ENCODE assay signal across 9 cellular contexts in the genomic region with DNA sequence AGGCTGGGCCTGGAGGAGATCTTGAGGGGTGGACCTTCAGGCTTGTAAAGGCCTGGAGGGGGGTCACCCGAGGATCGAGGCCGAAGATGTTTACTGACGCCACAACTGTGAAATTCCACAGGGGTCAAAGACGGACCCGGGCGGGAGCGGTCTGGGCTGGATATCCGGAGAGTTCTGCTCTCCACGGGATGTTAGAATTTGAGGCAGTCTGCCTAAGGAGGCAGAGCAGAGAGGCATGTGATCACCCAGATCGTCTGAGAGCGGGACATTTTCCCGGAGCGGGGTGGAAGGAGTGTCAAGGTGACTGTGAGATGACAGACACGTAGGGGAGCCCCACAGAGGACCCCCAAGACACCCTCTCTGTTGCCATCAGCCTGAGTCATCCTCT. TPM values are rescaled to one million over a fixed set of nuclear protein-coding genes. Genes with fewer than 3 reads are reported as not detected.
A peak's percentile ranks its signal among the peaks of the same experiment; 100 is the strongest.
DNase-seq lines count a peak whose midpoint lies in the region; ATAC-seq and TF ChIP-seq lines count a peak whose summit lies in the region.
"Had no signal": no experiment of that assay in that cellular context is flagged by ENCODE, and none has a peak within 500 bp of the region (broad histone marks: within the 10 kb centered on the region; RNA-seq: fewer than 3 reads in every experiment).

No MANE protein-coding gene starts in this region.

- no peak for TF ChIP-seq CTCF in adrenal gland (IDR thresholded peaks at IDR 0.05)
- no peak for TF ChIP-seq CTCF in foreskin fibroblast (IDR thresholded peaks at IDR 0.05; ENCODE audit: low read depth, low read length)
- TF ChIP-seq CTCF in nephron (IDR thresholded peaks at IDR 0.05; ENCODE audit: unreplicated experiment in 3 of 3) = no peak

- peak overlapping the region in 4 of 5 donors; percentile 60 to 86 (median 80) for H3K27ac ChIP-seq in adrenal gland

- 49 to 86% (median 50%) methylated on average over 11 to 15 of the region's 15 CpGs; no CpG with 5 or more reads in 1 of the 4 donors for WGBS in adrenal gland, 4 donors

- no peaks in the 10 kb centered on the region for H3K9me3 Mint-ChIP-seq in nephron
- H3K9me3 Mint-ChIP-seq: activated naive CD8-positive, alpha-beta T cell treated with anti-CD3 and anti-CD28 coated beads, Interleukin-2, amount 10 ng/mL, durations not matched to agents 7 days and 5 days had no signal

- H3K27ac Mint-ChIP-seq in nephron = peak overlapping the region; percentile 81 to 90 (median 85)
- H3K27ac Mint-ChIP-seq: activated naive CD8-positive, alpha-beta T cell treated with anti-CD3 and anti-CD28 coated beads, Interleukin-2, amount 10 ng/mL, durations not matched to agents 7 days and 5 days had no signal

- H3K4me1 Mint-ChIP-seq in nephron = peaks cover 51% of the 10 kb centered on the region

- peak in 3 of 7 donors; percentile 27 to 81 (median 70) for DNase-seq in adrenal gland
- peak in 1 of 2 donors; percentile 58 for DNase-seq in foreskin fibroblast
- peak; percentile 70 for DNase-seq in ureter (ENCODE audit: low spot score)
- no peak for DNase-seq in OCI-M1 (lab: John Stamatoyannopoulos, UW)
- no peak for DNase-seq in NAMALWA (ENCODE audit: low spot score)
- DNase-seq: activated naive CD8-positive, alpha-beta T cell treated with anti-CD3 and anti-CD28 coated beads, Interleukin-2, amount 10 ng/mL, durations not matched to agents 7 days and 5 days; NCI-H446 had no signal

- TF ChIP-seq POLR2A in adrenal gland (IDR thresholded peaks at IDR 0.05) = peak in 1 of 2 donors; percentile 11

- peak overlapping the region; percentile 44 to 77 (median 64) for H3K4me3 Mint-ChIP-seq in nephron
- H3K4me3 Mint-ChIP-seq: activated naive CD8-positive, alpha-beta T cell treated with anti-CD3 and anti-CD28 coated beads, Interleukin-2, amount 10 ng/mL, durations not matched to agents 7 days and 5 days had no signal

- peaks cover 26% of the 10 kb centered on the region for H3K27me3 Mint-ChIP-seq in nephron (ENCODE audit: low read depth)
- H3K27me3 Mint-ChIP-seq: activated naive CD8-positive, alpha-beta T cell treated with anti-CD3 and anti-CD28 coated beads, Interleukin-2, amount 10 ng/mL, durations not matched to agents 7 days and 5 days had no signal

- peaks cover 7 to 26% of the 10 kb centered on the region in 2 donors for H3K4me1 ChIP-seq in adrenal gland (replicated peaks in 1 of 2)

- H3K4me3 ChIP-seq in adrenal gland (no peak overlapping the region), foreskin fibroblast (ENCODE audit: low read depth in 1 of 2, low read length in 2 of 2) (peak overlapping the region; percentile 11 to 36)

- no peak for ATAC-seq in GM19395 (IDR thresholded peaks at IDR 0.05; ENCODE audit: unreplicated experiment)

- intact Hi-C loops in adrenal gland (cut with DNase I) = no loop called here

- no peaks in the 10 kb centered on the region for H3K36me3 ChIP-seq in adrenal gland (replicated peaks in 1 of 2)

- H3K9me3 ChIP-seq in adrenal gland (replicated peaks in 1 of 3) = no peaks in the 10 kb centered on the region

- no peaks in the 10 kb centered on the region for H3K36me3 Mint-ChIP-seq in nephron (ENCODE audit: low read depth)

- no peaks in the 10 kb centered on the region for H3K27me3 ChIP-seq in adrenal gland

RNA-seq across cellular contexts. Expression of gene KLHL26, which starts 13.2 kb away (rescaled TPM):
- total RNA-seq in adrenal gland (10 to 100 TPM in 3 of 8 donors, 1 to 10 TPM in 5; 4.8 to 15.2 (median 9.4) TPM), ureter (14.9 TPM)
- 1 to 10 TPM; 1.7 to 5.1 (median 3.7) TPM for polyA plus RNA-seq in adrenal gland

RNA-seq across cellular contexts. Expression of gene CRTC1, which starts 33.4 kb away (rescaled TPM):
- total RNA-seq in adrenal gland (10 to 100 TPM in 6 of 8 donors, 1 to 10 TPM in 2; 6.0 to 22.5 (median 10.3) TPM), ureter (19.7 TPM)
- polyA plus RNA-seq in adrenal gland = 10 to 100 TPM in 2 of 3 donors, 1 to 10 TPM in 1; 4.6 to 38.1 (median 18.1) TPM

RNA-seq across cellular contexts. Expression of gene TMEM59L, which starts 37.4 kb away (rescaled TPM):
- total RNA-seq in adrenal gland (10 to 100 TPM in 2 of 8 donors, 1 to 10 TPM in 6; 2.9 to 13.9 (median 5.9) TPM), ureter (1.3 TPM)
- 10 to 100 TPM in 1 of 3 donors, 1 to 10 TPM in 2; 1.9 to 14.5 (median 5.5) TPM for polyA plus RNA-seq in adrenal gland

RNA-seq across cellular contexts. Expression of gene CRLF1, which starts 43.4 kb away (rescaled TPM):
- 100 to 1,000 TPM in 1 of 8 donors, 10 to 100 TPM in 5, 1 to 10 TPM in 2; 6.3 to 111 (median 21.3) TPM for total RNA-seq in adrenal gland
- polyA plus RNA-seq in adrenal gland = 10 to 100 TPM in 2 of 3 donors, 1 to 10 TPM in 1; 5.7 to 80.0 (median 51.2) TPM
- 7.8 TPM for total RNA-seq in ureter
- total RNA-seq: activated naive CD8-positive, alpha-beta T cell treated with anti-CD3 and anti-CD28 coated beads, Interleukin-2, amount 10 ng/mL, durations not matched to agents 7 days and 5 days had no signal

Comparison
In these comparisons a context has a peak if more than half of its experiments do, and no peak if none do; other contexts are left out.
1. H3K4me3 ChIP-seq: peak in foreskin fibroblast (2 of 2); none in adrenal gland (0 of 4).